Comparison of ENCODE assay signal across 21 cellular contexts in the genomic region with DNA sequence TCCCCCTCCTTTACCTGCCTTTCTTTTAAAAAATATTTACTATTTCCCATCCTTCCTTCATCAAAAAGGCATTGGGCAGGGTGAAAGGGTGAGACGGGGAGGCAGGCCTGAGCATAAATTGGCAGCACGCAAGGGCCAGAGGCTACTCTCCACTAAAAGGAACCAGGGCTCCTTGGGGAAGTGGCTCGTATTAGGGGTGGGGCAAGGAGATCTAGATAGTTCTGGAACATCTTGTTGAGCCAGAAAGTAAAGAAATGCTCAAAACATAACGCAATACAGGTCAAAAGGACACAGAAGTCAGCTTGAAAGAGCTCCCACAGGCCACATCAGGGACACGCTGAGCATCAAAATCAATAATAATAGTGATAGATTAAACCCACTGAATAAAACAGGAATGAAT.
DNase-seq lines count a peak whose midpoint lies in the region; ATAC-seq and TF ChIP-seq lines count a peak whose summit lies in the region.
"Had no signal": no experiment of that assay in that cellular context is flagged by ENCODE, and none has a peak within 500 bp of the region (broad histone marks: within the 10 kb centered on the region; RNA-seq: fewer than 3 reads in every experiment).

No MANE protein-coding gene starts in this region.

- DNase-seq in upper lobe of right lung (no peak), superior temporal gyrus (ENCODE audit: extremely low spot score) (no peak), SK-N-DZ (ENCODE audit: low spot score) (no peak)
- DNase-seq: ACHN; Calu3; CD8-positive, alpha-beta memory T cell; DMS153; HCEC 1CT; IMR-90; NCI-H1105; NCI-H2029 treated with DMSO at 0.1 percent for 48 hours; NCI-H2171; NCI-H526; Peyer's patch had no signal

- H3K4me1 ChIP-seq in gastroesophageal sphincter: peaks cover 0 to 6% (median 6%) of the 10 kb centered on the region in 3 donors
- H3K4me1 ChIP-seq in neutrophil (ENCODE audit: control insufficient read depth in 1 of 2, insufficient read depth in 1 of 2, low read depth in 1 of 2, low read length in 1 of 2): peaks cover 14 to 17% of the 10 kb centered on the region in 2 experiments
- no peaks in the 10 kb centered on the region for H3K4me1 ChIP-seq in upper lobe of right lung
- H3K4me1 ChIP-seq: Peyer's patch, SJSA1 had no signal

- intact Hi-C loops in upper lobe of right lung (cut with DNase I): no loop called here

- 92% methylated on average over 5 of the region's 5 CpGs; no CpG with 5 or more reads in 1 of the 2 donors for WGBS in gastroesophageal sphincter (ENCODE audit: low coverage in 1 of 2), 2 donors

- H3K36me3 ChIP-seq in gastroesophageal sphincter (no peaks in the 10 kb centered on the region), neutrophil (no peaks in the 10 kb centered on the region), upper lobe of right lung (no peaks in the 10 kb centered on the region)
- H3K36me3 ChIP-seq: Peyer's patch, SJSA1 had no signal

- H3K4me3 ChIP-seq in gastroesophageal sphincter (no peak overlapping the region), neutrophil (ENCODE audit: low read depth in 1 of 2, low read length in 1 of 2) (no peak overlapping the region), upper lobe of right lung (no peak overlapping the region)
- H3K4me3 ChIP-seq: BLaER1 treated with 17β-estradiol and CSF1 and Interleukin-3, amounts not matched to agents 10 nM and 100 nM; Peyer's patch; SJSA1 had no signal

- ATAC-seq in gastroesophageal sphincter (peak; percentile 51), upper lobe of right lung (peak; percentile 88), HG02623 (IDR thresholded peaks at IDR 0.05; ENCODE audit: unreplicated experiment) (no peak)

- H3K27ac ChIP-seq in angular gyrus (ENCODE audit: low read depth, low read length) (peak overlapping the region; percentile 4), gastroesophageal sphincter (no peak overlapping the region), neutrophil (peak overlapping the region; percentile 32), upper lobe of right lung (no peak overlapping the region)
- H3K27ac ChIP-seq: BLaER1 treated with 17β-estradiol and CSF1 and Interleukin-3, amounts not matched to agents 10 nM and 100 nM; KMS-11; Peyer's patch; SJSA1 had no signal

- H3K9me3 ChIP-seq in gastroesophageal sphincter (no peaks in the 10 kb centered on the region), neutrophil (no peaks in the 10 kb centered on the region), upper lobe of right lung (no peaks in the 10 kb centered on the region)
- H3K9me3 ChIP-seq: BLaER1 treated with 17β-estradiol and CSF1 and Interleukin-3, amounts not matched to agents 10 nM and 100 nM; Peyer's patch; SJSA1 had no signal

- TF ChIP-seq EP300 in gastroesophageal sphincter (IDR thresholded peaks at IDR 0.05): no peak

- no peaks in the 10 kb centered on the region for H3K27me3 ChIP-seq in gastroesophageal sphincter
- no peaks in the 10 kb centered on the region for H3K27me3 ChIP-seq in neutrophil
- no peaks in the 10 kb centered on the region for H3K27me3 ChIP-seq in upper lobe of right lung
- H3K27me3 ChIP-seq: BLaER1 treated with 17β-estradiol and CSF1 and Interleukin-3, amounts not matched to agents 10 nM and 100 nM; Peyer's patch; SJSA1 had no signal

- TF ChIP-seq CTCF in gastroesophageal sphincter (IDR thresholded peaks at IDR 0.05): no peak
- no peak for TF ChIP-seq CTCF in neutrophil (IDR thresholded peaks at IDR 0.05)
- TF ChIP-seq CTCF in upper lobe of right lung (IDR thresholded peaks at IDR 0.05): no peak

- TF ChIP-seq POLR2A in gastroesophageal sphincter (IDR thresholded peaks at IDR 0.05): no peak

Comparison
In these comparisons a context has a peak if more than half of its experiments do, and no peak if none do; other contexts are left out.
1. H3K27ac ChIP-seq: peak in angular gyrus (single experiment) and neutrophil (single experiment); none in gastroesophageal sphincter (0 of 4) and upper lobe of right lung (single experiment).